ENCODE assay signal across 22 cellular contexts in genomic region chr2:94994914-94995236, GRCh38. TPM values are rescaled to one million over a fixed set of nuclear protein-coding genes. Genes with fewer than 3 reads are reported as not detected.
"Had no signal": no experiment of that assay in that cellular context is flagged by ENCODE, and none has a peak within 500 bp of the region (broad histone marks: within the 10 kb centered on the region; RNA-seq: fewer than 3 reads in every experiment).

No MANE protein-coding gene starts in this region.

- H3K36me3 Mint-ChIP-seq: activated naive CD4-positive, alpha-beta T cell treated with anti-CD3 and anti-CD28 coated beads, Interleukin-2, amount 50 U/mL, for 72 hours; naive thymus-derived CD8-positive, alpha-beta T cell had no signal

- ATAC-seq: activated CD8-positive, alpha-beta T cell treated with anti-CD3 and anti-CD28 coated beads for 36 hours; foreskin keratinocyte; left lobe of liver; naive thymus-derived CD8-positive, alpha-beta T cell; right cardiac atrium had no signal

- H3K9ac ChIP-seq: SK-N-SH had no signal

- H3K4me3 Mint-ChIP-seq: activated CD4-positive, alpha-beta T cell treated with anti-CD3 and anti-CD28 coated beads, Interleukin-2, amount 10 ng/mL, durations not matched to agents 7 days and 5 days; activated CD8-positive, alpha-beta T cell treated with anti-CD3 and anti-CD28 coated beads for 36 hours; activated T-helper 1 cell treated with anti-CD3 and anti-CD28 coated beads, Interleukin-12 subunit alpha, Interleukin-12 subunit beta, Interleukin-2, Interleukin-4 antibody, amounts not matched to agents 30 ng/mL and 10 ng/mL and 1 ng/mL, durations not matched to agents 14 hours and 24 hours and 36 hours; naive thymus-derived CD8-positive, alpha-beta T cell; T-helper 2 cell treated with Interferon-gamma antibody and Interleukin-4, amounts not matched to agents 5 μg/mL and 100 μg/mL, for 36 hours had no signal

- H3K9me3 Mint-ChIP-seq: activated CD4-positive, alpha-beta T cell treated with anti-CD3 and anti-CD28 coated beads, Interleukin-2, amount 10 ng/mL, durations not matched to agents 7 days and 5 days; activated CD8-positive, alpha-beta T cell treated with anti-CD3 and anti-CD28 coated beads for 36 hours; activated naive CD4-positive, alpha-beta T cell treated with anti-CD3 and anti-CD28 coated beads, Interleukin-2, amount 50 U/mL, for 72 hours; activated T-helper 1 cell treated with anti-CD3 and anti-CD28 coated beads, Interleukin-12 subunit alpha, Interleukin-12 subunit beta, Interleukin-2, Interleukin-4 antibody, amounts not matched to agents 30 ng/mL and 10 ng/mL and 1 ng/mL, durations not matched to agents 14 hours and 24 hours and 36 hours; naive thymus-derived CD8-positive, alpha-beta T cell; T-helper 2 cell treated with Interferon-gamma antibody and Interleukin-4, amounts not matched to agents 5 μg/mL and 100 μg/mL, for 36 hours had no signal

- H3K27ac ChIP-seq: cardiac muscle cell, foreskin keratinocyte, neutrophil, ovary, testis, upper lobe of left lung, VCaP had no signal

- H3K9me3 ChIP-seq: neutrophil, ovary, SK-N-SH, testis, upper lobe of left lung had no signal

- H3K4me2 ChIP-seq: SK-N-SH had no signal

- H3K36me3 ChIP-seq: cardiac muscle cell, neutrophil, ovary, upper lobe of left lung had no signal

- H3K4me1 ChIP-seq: foreskin keratinocyte, testis had no signal

- H3K27ac Mint-ChIP-seq: activated CD4-positive, alpha-beta T cell treated with anti-CD3 and anti-CD28 coated beads, Interleukin-2, amount 10 ng/mL, durations not matched to agents 7 days and 5 days; activated CD8-positive, alpha-beta T cell treated with anti-CD3 and anti-CD28 coated beads for 36 hours; activated naive CD4-positive, alpha-beta T cell treated with anti-CD3 and anti-CD28 coated beads, Interleukin-2, amount 50 U/mL, for 72 hours; activated T-helper 1 cell treated with anti-CD3 and anti-CD28 coated beads, Interleukin-12 subunit alpha, Interleukin-12 subunit beta, Interleukin-2, Interleukin-4 antibody, amounts not matched to agents 30 ng/mL and 10 ng/mL and 1 ng/mL, durations not matched to agents 14 hours and 24 hours and 36 hours; naive thymus-derived CD8-positive, alpha-beta T cell; T-helper 2 cell treated with Interferon-gamma antibody and Interleukin-4, amounts not matched to agents 5 μg/mL and 100 μg/mL, for 36 hours had no signal

- H3K27me3 ChIP-seq: ovary, testis, upper lobe of left lung had no signal

- DNase-seq: activated CD4-positive, alpha-beta T cell treated with anti-CD3 and anti-CD28 coated beads, Interleukin-2, amount 10 ng/mL, durations not matched to agents 7 days and 5 days; activated CD8-positive, alpha-beta T cell treated with anti-CD3 and anti-CD28 coated beads for 36 hours; amygdala; foreskin keratinocyte; ovary; right cardiac atrium; SK-N-SH; stimulated activated CD4-positive, alpha-beta T cell treated with anti-CD3 and anti-CD28 coated beads, Interleukin-1b, Interleukin-23, amount 100 ng/mL, for 48 hours; testis; upper lobe of left lung had no signal

- H3K4me3 ChIP-seq: cardiac muscle cell, lung, ovary, testis, upper lobe of left lung had no signal

- H3K4me1 Mint-ChIP-seq: activated CD4-positive, alpha-beta T cell treated with anti-CD3 and anti-CD28 coated beads, Interleukin-2, amount 10 ng/mL, durations not matched to agents 7 days and 5 days had no signal

RNA-seq across cellular contexts. Expression of gene MAL, which starts 30.6 kb away (rescaled TPM):
- total RNA-seq: cardiac muscle cell, chondrocyte, foreskin keratinocyte, glomerular endothelial cell, pulmonary artery endothelial cell had no signal
- polyA plus RNA-seq: cardiac muscle cell, foreskin keratinocyte, SK-N-SH had no signal
